ENCODE assay signal across 8 cellular contexts in the genomic region with DNA sequence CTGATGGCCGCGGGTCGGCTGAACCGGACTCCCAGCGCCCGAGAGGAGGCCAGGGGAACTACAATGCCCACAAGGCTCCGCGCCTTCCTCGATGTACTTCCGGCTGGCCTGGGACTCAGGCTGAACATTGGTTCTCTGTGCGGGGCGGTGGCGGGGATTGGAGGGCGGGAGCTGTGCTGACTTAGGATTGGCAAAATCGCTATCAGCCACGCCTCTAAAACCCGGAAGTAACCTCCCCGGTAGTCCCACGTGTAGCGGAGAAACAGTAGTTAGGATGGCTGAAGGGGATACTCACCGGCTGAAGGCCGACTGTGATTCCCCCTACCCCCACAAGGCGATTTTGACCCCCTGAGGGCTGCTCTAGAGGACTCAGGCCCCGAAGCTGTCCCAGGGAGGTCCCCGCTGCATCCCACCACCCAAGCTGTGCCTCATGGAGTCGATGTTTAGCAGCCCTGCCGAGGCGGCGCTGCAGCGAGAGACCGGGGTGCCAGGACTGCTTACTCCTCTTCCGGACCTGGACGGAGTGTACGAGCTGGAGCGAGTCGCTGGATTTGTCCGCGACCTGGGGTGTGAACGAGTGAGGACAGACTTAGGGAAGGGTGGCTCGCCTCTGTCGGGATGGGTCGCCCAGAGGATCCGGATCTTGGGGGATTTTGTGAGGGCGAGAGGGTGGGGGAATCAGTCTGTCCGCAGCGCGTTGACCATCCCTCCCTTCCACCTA. TPM values are rescaled to one million over a fixed set of nuclear protein-coding genes. Genes with fewer than 3 reads are reported as not detected.
DNase-seq lines count a peak whose midpoint lies in the region; ATAC-seq, FAIRE-seq and TF ChIP-seq lines count a peak whose summit lies in the region.

A gene with protein sequence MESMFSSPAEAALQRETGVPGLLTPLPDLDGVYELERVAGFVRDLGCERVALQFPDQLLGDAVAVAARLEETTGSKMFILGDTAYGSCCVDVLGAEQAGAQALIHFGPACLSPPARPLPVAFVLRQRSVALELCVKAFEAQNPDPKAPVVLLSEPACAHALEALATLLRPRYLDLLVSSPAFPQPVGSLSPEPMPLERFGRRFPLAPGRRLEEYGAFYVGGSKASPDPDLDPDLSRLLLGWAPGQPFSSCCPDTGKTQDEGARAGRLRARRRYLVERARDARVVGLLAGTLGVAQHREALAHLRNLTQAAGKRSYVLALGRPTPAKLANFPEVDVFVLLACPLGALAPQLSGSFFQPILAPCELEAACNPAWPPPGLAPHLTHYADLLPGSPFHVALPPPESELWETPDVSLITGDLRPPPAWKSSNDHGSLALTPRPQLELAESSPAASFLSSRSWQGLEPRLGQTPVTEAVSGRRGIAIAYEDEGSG (plus strand): TSS at position 265 of the 721 bp plus-strand sequence. CDS start 166 bp downstream, at position 431.

- peak within 1 kb of the TSS; percentile 95 for H3K4me2 ChIP-seq in astrocyte (ENCODE audit: low read length)

- TF ChIP-seq CTCF in astrocyte (IDR thresholded peaks at IDR 0.05; ENCODE audit: insufficient read depth, low read depth, low read length), result no peak

- DNase-seq in NCI-H2029 (lab: John Stamatoyannopoulos, UW) (peak; percentile 100), T-helper 22 cell (ENCODE audit: low read depth) (peak; percentile 94), astrocyte (ENCODE audit: low read depth) (peak; percentile 92), hepatic stellate cell (ENCODE audit: low spot score) (peak; percentile 100), renal cortical epithelial cell (ENCODE audit: low read depth) (peak; percentile 95), cortex of kidney (lab: John Stamatoyannopoulos, UW) (no peak)

- peak within 1 kb of the TSS; percentile 74 for H2AFZ ChIP-seq in astrocyte (ENCODE audit: low read depth, low read length)

- H3K27me3 Mint-ChIP-seq in astrocyte (ENCODE audit: low read depth, unreplicated experiment), result no peaks in the 10 kb centered on the region

- H3K4me1 ChIP-seq in astrocyte (ENCODE audit: insufficient read depth, low read length), result peaks cover 14% of the 10 kb centered on the region

- FAIRE-seq in astrocyte (lab: Jason Lieb, UNC), result peak; percentile 77

- ATAC-seq in GM18499 (IDR thresholded peaks at IDR 0.05; ENCODE audit: insufficient read depth, unreplicated experiment) (peak; percentile 69), HG02943 (IDR thresholded peaks at IDR 0.05; ENCODE audit: low read depth, unreplicated experiment) (peak; percentile 78)

- peaks cover 14% of the 10 kb centered on the region for H3K36me3 Mint-ChIP-seq in astrocyte (ENCODE audit: low read depth, unreplicated experiment)

- no peaks in the 10 kb centered on the region for H3K9me3 Mint-ChIP-seq in astrocyte (ENCODE audit: unreplicated experiment)

- H3K27me3 ChIP-seq in astrocyte (ENCODE audit: insufficient read depth, low read length), result no peaks in the 10 kb centered on the region

- H3K79me2 ChIP-seq in astrocyte (ENCODE audit: insufficient read depth, low read length), result peaks cover 19% of the 10 kb centered on the region

- H4K20me1 ChIP-seq in astrocyte (ENCODE audit: insufficient read depth, low read length), result peaks cover 14% of the 10 kb centered on the region

- H3K9me3 ChIP-seq in astrocyte (ENCODE audit: insufficient read depth, low read depth, low read length), result no peaks in the 10 kb centered on the region

- H3K4me3 Mint-ChIP-seq in astrocyte (ENCODE audit: unreplicated experiment), result peak within 1 kb of the TSS; percentile 96

- peaks cover 6% of the 10 kb centered on the region for H3K4me1 Mint-ChIP-seq in astrocyte (ENCODE audit: low read depth, unreplicated experiment)

- peak within 1 kb of the TSS; percentile 70 for H3K27ac Mint-ChIP-seq in astrocyte (ENCODE audit: unreplicated experiment)

- peak within 1 kb of the TSS; percentile 97 for H3K4me3 ChIP-seq in astrocyte (ENCODE audit: insufficient read depth, low read depth, low read length)

- H3K27ac ChIP-seq in astrocyte (ENCODE audit: low read depth, low read length), result peak within 1 kb of the TSS; percentile 5

- peaks cover 3% of the 10 kb centered on the region for H3K36me3 ChIP-seq in astrocyte (ENCODE audit: insufficient read depth, low read length)

- H3K9ac ChIP-seq in astrocyte (ENCODE audit: low read length), result peak within 1 kb of the TSS; percentile 85

RNA-seq across cellular contexts. Expression of the gene that starts here (rescaled TPM):
- 26.9 and 31.6 TPM in 2 replicates for total RNA-seq in astrocyte
- 21.5 and 22.8 TPM in 2 replicates for total RNA-seq in renal cortical epithelial cell
